Comparison of ENCODE assay signal across 14 cellular contexts in the genomic region with DNA sequence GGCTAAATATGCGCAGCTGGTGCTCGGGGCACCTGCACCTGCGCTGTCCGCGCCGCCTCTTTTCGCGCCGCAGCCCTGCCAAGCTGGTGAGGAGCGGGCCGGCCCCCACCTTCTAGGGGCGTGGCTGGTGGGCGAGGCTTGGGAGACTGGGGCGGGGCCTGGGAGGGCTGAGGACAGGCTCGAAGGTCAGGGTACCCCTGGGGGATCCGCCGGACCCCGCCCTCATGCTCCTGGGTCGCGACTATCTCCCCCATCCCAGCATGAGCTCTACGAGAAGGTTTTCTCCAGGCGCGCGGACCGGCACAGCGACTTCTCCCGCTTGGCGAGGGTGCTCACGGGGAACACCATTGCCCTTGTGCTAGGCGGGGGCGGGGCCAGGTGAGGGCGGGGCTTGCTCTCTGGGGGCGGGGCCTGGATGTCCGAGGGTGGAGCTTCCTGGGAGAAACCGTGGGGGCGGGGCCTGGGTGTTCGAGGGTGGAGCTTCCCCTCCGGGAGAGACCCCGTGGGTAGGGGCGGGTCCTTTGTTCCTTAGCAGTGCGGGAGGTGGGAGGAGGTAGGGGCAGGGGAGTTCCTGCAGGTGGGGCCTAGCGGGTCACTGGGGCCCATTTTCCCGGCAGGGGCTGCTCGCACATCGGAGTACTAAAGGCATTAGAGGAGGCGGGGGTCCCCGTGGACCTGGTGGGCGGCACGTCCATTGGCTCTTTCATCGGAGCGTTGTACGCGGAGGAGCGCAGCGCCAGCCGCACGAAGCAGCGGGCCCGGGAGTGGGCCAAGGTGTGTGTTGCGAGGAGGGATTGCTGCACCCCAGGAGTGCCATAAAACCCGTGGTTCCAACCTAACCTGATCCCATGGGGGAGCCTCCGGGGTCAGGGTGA. TPM values are rescaled to one million over a fixed set of nuclear protein-coding genes. Genes with fewer than 3 reads are reported as not detected.
DNase-seq lines count a peak whose midpoint lies in the region; ATAC-seq, FAIRE-seq and TF ChIP-seq lines count a peak whose summit lies in the region.
"Had no signal": no experiment of that assay in that cellular context is flagged by ENCODE, and none has a peak within 500 bp of the region (broad histone marks: within the 10 kb centered on the region; RNA-seq: fewer than 3 reads in every experiment).

No MANE protein-coding gene starts in this region.

- H3K79me2 ChIP-seq in PC-3 (ENCODE audit: low read length): no peaks in the 10 kb centered on the region

- no TSS peak for BruUV-seq in PC-3 (replicated peaks; lab: Mats Ljungman, UMichigan)

- no peak overlapping the region for H2AFZ ChIP-seq in PC-3 (ENCODE audit: low read length)

- H3K4me2 ChIP-seq in PC-3 (ENCODE audit: low read length): no peak overlapping the region

- peaks cover 73% of the 10 kb centered on the region for H3K36me3 Mint-ChIP-seq in activated CD8-positive, alpha-beta memory T cell treated with anti-CD3 and anti-CD28 coated beads, Interleukin-2, amount 10 ng/mL, durations not matched to agents 7 days and 5 days

- H4K20me1 ChIP-seq in PC-3 (ENCODE audit: low read length): no peaks in the 10 kb centered on the region

- POLR2A ChIA-PET in PC-3 (lab: Charles Lee; ENCODE audit: unreplicated experiment): no interaction called here

- no peaks in the 10 kb centered on the region for H3K9me2 ChIP-seq in PC-3 (replicated peaks; ENCODE audit: low read length)

- no peaks in the 10 kb centered on the region for H3F3A ChIP-seq in PC-3 (ENCODE audit: low read length, unreplicated experiment)

- H3K9me3 Mint-ChIP-seq in activated CD8-positive, alpha-beta memory T cell treated with anti-CD3 and anti-CD28 coated beads, Interleukin-2, amount 10 ng/mL, durations not matched to agents 7 days and 5 days (ENCODE audit: low read depth): no peaks in the 10 kb centered on the region
- H3K9me3 Mint-ChIP-seq: activated naive CD8-positive, alpha-beta T cell treated with anti-CD3 and anti-CD28 coated beads, Interleukin-2, amount 10 ng/mL, durations not matched to agents 7 days and 5 days; mesothelial cell of epicardium had no signal

- CTCF ChIA-PET in activated CD8-positive, alpha-beta memory T cell treated with anti-CD3 and anti-CD28 coated beads, Interleukin-2, amount 10 ng/mL, durations not matched to agents 7 days and 5 days (lab: Charles Lee): interaction anchor here (0.6 to 1.2 kb wide), 3 partner anchors 9 to 125 kb away, joined by 3 to 7 read pairs (median 3); a partner anchor contains a TSS
- CTCF ChIA-PET in PC-3 (lab: Charles Lee): interaction anchor here (0.6 to 0.7 kb wide), 3 partner anchors 13 to 126 kb away, joined by 3 read pairs; a partner anchor contains a TSS

- peaks cover 59% of the 10 kb centered on the region for H3K36me3 ChIP-seq in PC-3 (ENCODE audit: low read depth, low read length)

- no peak overlapping the region for H3K4me3 ChIP-seq in PC-3 (ENCODE audit: low read length)
- H3K4me3 ChIP-seq: gastrocnemius medialis had no signal

- FAIRE-seq in frontal cortex (lab: Jason Lieb, UNC) (no peak), RCC 7860 (lab: Jason Lieb, UNC) (no peak)

- no peak overlapping the region for H3K9ac ChIP-seq in PC-3 (ENCODE audit: low read length)

- H3K27me3 Mint-ChIP-seq in activated CD8-positive, alpha-beta memory T cell treated with anti-CD3 and anti-CD28 coated beads, Interleukin-2, amount 10 ng/mL, durations not matched to agents 7 days and 5 days: no peaks in the 10 kb centered on the region
- H3K27me3 Mint-ChIP-seq: activated naive CD8-positive, alpha-beta T cell treated with anti-CD3 and anti-CD28 coated beads, Interleukin-2, amount 10 ng/mL, durations not matched to agents 7 days and 5 days had no signal

- no peaks in the 10 kb centered on the region for H3K4me1 ChIP-seq in PC-3 (ENCODE audit: insufficient read depth, low read length)
- H3K4me1 ChIP-seq: gastrocnemius medialis had no signal

- TF ChIP-seq CTCF in PC-3 (conservative IDR thresholded peaks at IDR 0.05; ENCODE audit: low read depth, low read length): no peak

- H3K27ac Mint-ChIP-seq in activated CD8-positive, alpha-beta memory T cell treated with anti-CD3 and anti-CD28 coated beads, Interleukin-2, amount 10 ng/mL, durations not matched to agents 7 days and 5 days: no peak overlapping the region
- H3K27ac Mint-ChIP-seq: activated naive CD8-positive, alpha-beta T cell treated with anti-CD3 and anti-CD28 coated beads, Interleukin-2, amount 10 ng/mL, durations not matched to agents 7 days and 5 days; mesothelial cell of epicardium had no signal

- H3K4me1 Mint-ChIP-seq in activated CD8-positive, alpha-beta memory T cell treated with anti-CD3 and anti-CD28 coated beads, Interleukin-2, amount 10 ng/mL, durations not matched to agents 7 days and 5 days: peaks cover 20% of the 10 kb centered on the region

- H3K27me3 ChIP-seq in PC-3 (ENCODE audit: low read length): no peaks in the 10 kb centered on the region
- H3K27me3 ChIP-seq: gastrocnemius medialis had no signal

- H3K27ac ChIP-seq in PC-3 (ENCODE audit: low read length): no peak overlapping the region
- H3K27ac ChIP-seq: gastrocnemius medialis had no signal

- ATAC-seq in activated CD8-positive, alpha-beta memory T cell treated with anti-CD3 and anti-CD28 coated beads, Interleukin-2, amount 10 ng/mL, durations not matched to agents 7 days and 5 days: no peak
- ATAC-seq in PC-3: peak; percentile 27
- ATAC-seq in GM18870 (IDR thresholded peaks at IDR 0.05; ENCODE audit: unreplicated experiment): no peak
- ATAC-seq: gastrocnemius medialis had no signal

- no peaks in the 10 kb centered on the region for H3K9me3 ChIP-seq in PC-3 (ENCODE audit: low read length)
- H3K9me3 ChIP-seq: gastrocnemius medialis had no signal

- intact Hi-C loops in PC-3 (cut with micrococcal nuclease): no loop called here

- no peak overlapping the region for H3K4me3 Mint-ChIP-seq in activated CD8-positive, alpha-beta memory T cell treated with anti-CD3 and anti-CD28 coated beads, Interleukin-2, amount 10 ng/mL, durations not matched to agents 7 days and 5 days
- H3K4me3 Mint-ChIP-seq: activated naive CD8-positive, alpha-beta T cell treated with anti-CD3 and anti-CD28 coated beads, Interleukin-2, amount 10 ng/mL, durations not matched to agents 7 days and 5 days; mesothelial cell of epicardium had no signal

- peak; percentile 52 for DNase-seq in activated CD8-positive, alpha-beta memory T cell treated with anti-CD3 and anti-CD28 coated beads, Interleukin-2, amount 10 ng/mL, durations not matched to agents 7 days and 5 days
- DNase-seq in activated CD8-positive, alpha-beta memory T cell treated with anti-CD3 and anti-CD28 coated beads, Interleukin-2, amount 50 U/mL, for 4 hours: no peak
- no peak for DNase-seq in PC-3
- peak; percentile 38 to 69 for DNase-seq in frontal cortex (ENCODE audit: low spot score in 2 of 2)
- DNase-seq in stimulated activated CD4-positive, alpha-beta T cell treated with anti-CD3 and anti-CD28 coated beads, Interleukin-4, amount 100 ng/mL, for 24 hours: peak; percentile 21
- DNase-seq in NCI-H1436 treated with DMSO at 0.1 percent for 48 hours (lab: John Stamatoyannopoulos, UW): no peak
- no peak for DNase-seq in RCC 7860 (ENCODE audit: low spot score)
- DNase-seq: activated naive CD8-positive, alpha-beta T cell treated with anti-CD3 and anti-CD28 coated beads, Interleukin-2, amount 10 ng/mL, durations not matched to agents 7 days and 5 days; cortex of kidney; gastrocnemius medialis; NCI-H146; T1000 had no signal

RNA-seq across cellular contexts. Expression of a gene that starts 19.7 kb away (rescaled TPM):
- 100 to 1,000 TPM; 160 to 184 TPM for total RNA-seq in activated CD8-positive, alpha-beta memory T cell treated with anti-CD3 and anti-CD28 coated beads, Interleukin-2, amount 10 ng/mL, durations not matched to agents 7 days and 5 days
- total RNA-seq in PC-3 (2014; rRNA removed): 217 and 291 TPM in 2 replicates
- 45.2 TPM for total RNA-seq in frontal cortex

RNA-seq across cellular contexts. Expression of a gene that starts 32.8 kb away (rescaled TPM):
- total RNA-seq in activated CD8-positive, alpha-beta memory T cell treated with anti-CD3 and anti-CD28 coated beads, Interleukin-2, amount 10 ng/mL, durations not matched to agents 7 days and 5 days: 10 to 100 TPM; 15.8 to 20.7 TPM
- total RNA-seq in PC-3 (2014; rRNA removed): 10.2 and 22.9 TPM in 2 replicates
- total RNA-seq in frontal cortex: 7.7 TPM

RNA-seq across cellular contexts. Expression of a gene that starts 39.3 kb away (rescaled TPM):
- 10 to 100 TPM in 1 of 2 experiments, 1 to 10 TPM in 1; 8.9 to 11.3 TPM for total RNA-seq in activated CD8-positive, alpha-beta memory T cell treated with anti-CD3 and anti-CD28 coated beads, Interleukin-2, amount 10 ng/mL, durations not matched to agents 7 days and 5 days
- total RNA-seq in PC-3 (2014; rRNA removed) (41.6 and 53.4 TPM in 2 replicates), frontal cortex (10.6 TPM)

RNA-seq across cellular contexts. Expression of a gene that starts 40.4 kb away (rescaled TPM):
- under 1 TPM; 0.15 to 0.30 TPM for total RNA-seq in activated CD8-positive, alpha-beta memory T cell treated with anti-CD3 and anti-CD28 coated beads, Interleukin-2, amount 10 ng/mL, durations not matched to agents 7 days and 5 days
- total RNA-seq in PC-3 (2014; rRNA removed) (16.6 and 25.4 TPM in 2 replicates), frontal cortex (16.3 TPM)

Comparison
In these comparisons a context has a peak if more than half of its experiments do, and no peak if none do; other contexts are left out.
1. DNase-seq: peak in activated CD8-positive, alpha-beta memory T cell treated with anti-CD3 and anti-CD28 coated beads, Interleukin-2, amount 10 ng/mL, durations not matched to agents 7 days and 5 days (single experiment), frontal cortex (2 of 2) and stimulated activated CD4-positive, alpha-beta T cell treated with anti-CD3 and anti-CD28 coated beads, Interleukin-4, amount 100 ng/mL, for 24 hours (single experiment); none in activated CD8-positive, alpha-beta memory T cell treated with anti-CD3 and anti-CD28 coated beads, Interleukin-2, amount 50 U/mL, for 4 hours (single experiment), PC-3 (single experiment), NCI-H1436 treated with DMSO at 0.1 percent for 48 hours (single experiment) and RCC 7860 (single experiment).